ENCODE assay signal across 9 cellular contexts in genomic region chr21:42474043-42474831, GRCh38. TPM values are rescaled to one million over a fixed set of nuclear protein-coding genes. Genes with fewer than 3 reads are reported as not detected.
DNase-seq lines count a peak whose midpoint lies in the region; ATAC-seq, FAIRE-seq and TF ChIP-seq lines count a peak whose summit lies in the region.
"Had no signal": no experiment of that assay in that cellular context is flagged by ENCODE, and none has a peak within 500 bp of the region (broad histone marks: within the 10 kb centered on the region; RNA-seq: fewer than 3 reads in every experiment).

No MANE protein-coding gene starts in this region.

- CTCF ChIA-PET in PC-9 (lab: Charles Lee), result no interaction called here

- H3K9me3 Mint-ChIP-seq in activated T-helper 1 cell treated with anti-CD3 and anti-CD28 coated beads, Interleukin-12 subunit alpha, Interleukin-12 subunit beta, Interleukin-2, Interleukin-4 antibody, amounts not matched to agents 30 ng/mL and 10 ng/mL and 1 ng/mL, durations not matched to agents 14 hours and 24 hours and 36 hours, result no peaks in the 10 kb centered on the region
- H3K9me3 Mint-ChIP-seq in HFFc6, result peaks cover 43% of the 10 kb centered on the region

- TF ChIP-seq CTCF in PC-9 (conservative IDR thresholded peaks at IDR 0.05) (no peak), keratinocyte (optimal IDR thresholded peaks at IDR 0.05 in 1 of 3, IDR thresholded peaks at IDR 0.05 in 1 of 3, conservative IDR thresholded peaks at IDR 0.05 in 1 of 3; ENCODE audit: extremely low read depth in 1 of 3, insufficient read depth in 2 of 3, low read length in 3 of 3) (peak in 1 of 3 experiments; percentile 23), HFFc6 (IDR thresholded peaks at IDR 0.05) (no peak)

- peak overlapping the region; percentile 79 for H3K27ac ChIP-seq in PC-9
- peak overlapping the region; percentile 38 for H3K27ac ChIP-seq in keratinocyte (ENCODE audit: control insufficient read depth, insufficient read depth, low read length)
- H3K27ac ChIP-seq: cardiac muscle cell had no signal

- no peaks in the 10 kb centered on the region for H3K36me3 Mint-ChIP-seq in activated T-helper 1 cell treated with anti-CD3 and anti-CD28 coated beads, Interleukin-12 subunit alpha, Interleukin-12 subunit beta, Interleukin-2, Interleukin-4 antibody, amounts not matched to agents 30 ng/mL and 10 ng/mL and 1 ng/mL, durations not matched to agents 14 hours and 24 hours and 36 hours (ENCODE audit: low read depth)
- 0 out of 2 replicates have a peak, but pooled peaks cover 4% of the 10 kb centered on the region for H3K36me3 Mint-ChIP-seq in HFFc6 (ENCODE audit: low read depth)

- H2AFZ ChIP-seq in PC-9 (0 out of 2 replicates have a peak overlapping the region, but pooled peaks have one; percentile 4), keratinocyte (ENCODE audit: control insufficient read depth, low read length) (peak overlapping the region; percentile 82)

- no peaks in the 10 kb centered on the region for H3K9me2 ChIP-seq in PC-9 (ENCODE audit: insufficient read depth)

- dilution Hi-C loops in keratinocyte (cut with MboI; ENCODE audit: extremely low pct_ligation_motif_present, low sequenced_read_pairs), result no loop called here

- no peaks in the 10 kb centered on the region for H3K27me3 ChIP-seq in PC-9 (ENCODE audit: insufficient read depth, low read depth)
- no peaks in the 10 kb centered on the region for H3K27me3 ChIP-seq in keratinocyte (ENCODE audit: control insufficient read depth, extremely low read depth, insufficient read depth, low read length)
- H3K27me3 ChIP-seq: cardiac muscle cell had no signal

- peaks cover 25% of the 10 kb centered on the region for H3F3A ChIP-seq in PC-9 (ENCODE audit: insufficient read depth, low read depth)

- H3K4me1 Mint-ChIP-seq in activated T-helper 1 cell treated with anti-CD3 and anti-CD28 coated beads, Interleukin-12 subunit alpha, Interleukin-12 subunit beta, Interleukin-2, Interleukin-4 antibody, amounts not matched to agents 30 ng/mL and 10 ng/mL and 1 ng/mL, durations not matched to agents 14 hours and 24 hours and 36 hours (ENCODE audit: low read depth), result no peaks in the 10 kb centered on the region
- no peaks in the 10 kb centered on the region for H3K4me1 Mint-ChIP-seq in HFFc6 (ENCODE audit: low read depth)

- no peak overlapping the region for H3K27ac Mint-ChIP-seq in activated T-helper 1 cell treated with anti-CD3 and anti-CD28 coated beads, Interleukin-12 subunit alpha, Interleukin-12 subunit beta, Interleukin-2, Interleukin-4 antibody, amounts not matched to agents 30 ng/mL and 10 ng/mL and 1 ng/mL, durations not matched to agents 14 hours and 24 hours and 36 hours
- H3K27ac Mint-ChIP-seq in HFFc6, result no peak overlapping the region

- POLR2A ChIA-PET in PC-9 (lab: Charles Lee; ENCODE audit: unreplicated experiment), result interaction anchor here (0.9 kb wide), 1 partner anchor 23 kb away, joined by 4 read pairs; no protein-coding TSS in a partner anchor

- no peak overlapping the region for H3K4me3 Mint-ChIP-seq in activated T-helper 1 cell treated with anti-CD3 and anti-CD28 coated beads, Interleukin-12 subunit alpha, Interleukin-12 subunit beta, Interleukin-2, Interleukin-4 antibody, amounts not matched to agents 30 ng/mL and 10 ng/mL and 1 ng/mL, durations not matched to agents 14 hours and 24 hours and 36 hours
- no peak overlapping the region for H3K4me3 Mint-ChIP-seq in HFFc6

- peak; percentile 94 for FAIRE-seq in keratinocyte (lab: Jason Lieb, UNC)

- H4K20me1 ChIP-seq in PC-9 (ENCODE audit: insufficient read depth) (no peaks in the 10 kb centered on the region), keratinocyte (ENCODE audit: control insufficient read depth, extremely low read depth, insufficient read depth, low read length) (no peaks in the 10 kb centered on the region)

- H3K36me3 ChIP-seq in PC-9 (ENCODE audit: low read depth) (no peaks in the 10 kb centered on the region), keratinocyte (ENCODE audit: control insufficient read depth in 2 of 2, extremely low read depth in 1 of 2, insufficient read depth in 2 of 2, low read length in 2 of 2) (no peaks in the 10 kb centered on the region)
- H3K36me3 ChIP-seq: cardiac muscle cell had no signal

- peak overlapping the region; percentile 38 for H3K9ac ChIP-seq in keratinocyte (ENCODE audit: control insufficient read depth, extremely low read depth, insufficient read depth, low read length)

- H3K9me3 ChIP-seq in PC-9 (ENCODE audit: insufficient read depth, low read depth) (no peaks in the 10 kb centered on the region), keratinocyte (ENCODE audit: control insufficient read depth, low read depth, low read length) (no peaks in the 10 kb centered on the region)

- H3K27me3 Mint-ChIP-seq in activated T-helper 1 cell treated with anti-CD3 and anti-CD28 coated beads, Interleukin-12 subunit alpha, Interleukin-12 subunit beta, Interleukin-2, Interleukin-4 antibody, amounts not matched to agents 30 ng/mL and 10 ng/mL and 1 ng/mL, durations not matched to agents 14 hours and 24 hours and 36 hours (ENCODE audit: insufficient read depth), result peaks cover 3% of the 10 kb centered on the region
- peaks cover 1% of the 10 kb centered on the region for H3K27me3 Mint-ChIP-seq in HFFc6 (ENCODE audit: insufficient read depth)

- H3K4me3 ChIP-seq in PC-9 (no peak overlapping the region), keratinocyte (ENCODE audit: control insufficient read depth in 2 of 3, extremely low read depth in 1 of 3, insufficient read depth in 2 of 3, low read depth in 1 of 3, low read length in 3 of 3) (peak overlapping the region in 1 of 3 experiments; percentile 1)
- H3K4me3 ChIP-seq: cardiac muscle cell had no signal

- DNase-seq in Daoy (ENCODE audit: low read depth) (peak; percentile 88), PC-9 (peak; percentile 82 to 95), keratinocyte (ENCODE audit: low read depth, low spot score) (peak; percentile 48), HFFc6 (no peak), cerebellar nuclear complex (lab: John Stamatoyannopoulos, UW) (no peak)
- no peak for DNase-seq in activated T-helper 1 cell treated with anti-CD3 and anti-CD28 coated beads, Interleukin-12 subunit alpha, Interleukin-12 subunit beta, Interleukin-2, Interleukin-4 antibody, amounts not matched to agents 30 ng/mL and 10 ng/mL and 1 ng/mL, durations not matched to agents 14 hours and 24 hours and 36 hours (ENCODE audit: low spot score)

- ATAC-seq in GM21529 (IDR thresholded peaks at IDR 0.05; ENCODE audit: unreplicated experiment) (peak; percentile 41), HG03457 (IDR thresholded peaks at IDR 0.05; ENCODE audit: unreplicated experiment) (no peak)

- H3K4me1 ChIP-seq in PC-9 (replicated peaks; ENCODE audit: insufficient read depth) (peaks cover 32% of the 10 kb centered on the region), keratinocyte (ENCODE audit: control insufficient read depth, extremely low read depth, insufficient read depth, low read length) (peaks cover 17% of the 10 kb centered on the region)

- H3K9me1 ChIP-seq in keratinocyte (ENCODE audit: control insufficient read depth, extremely low read depth, insufficient read depth, low read length), result no peaks in the 10 kb centered on the region

- H3K4me2 ChIP-seq in PC-9 (peak overlapping the region; percentile 69), keratinocyte (ENCODE audit: control insufficient read depth, extremely low read depth, insufficient read depth, low read depth, low read length) (peak overlapping the region; percentile 45)

- no peaks in the 10 kb centered on the region for H3K79me2 ChIP-seq in PC-9 (ENCODE audit: low read depth)
- H3K79me2 ChIP-seq in keratinocyte (ENCODE audit: control insufficient read depth, insufficient read depth, low read length), result no peaks in the 10 kb centered on the region

- BruUV-seq in PC-9 (replicated peaks; lab: Mats Ljungman, UMichigan), result no TSS peak

- intact Hi-C loops in PC-9 (cut with micrococcal nuclease; ENCODE audit: unreplicated experiment), result loop anchor here (2.0 kb wide), 2 partner anchors 23 to 45 kb away; partner anchors contain the start of gene RSPH1
- intact Hi-C loops in activated T-helper 1 cell treated with anti-CD3 and anti-CD28 coated beads, Interleukin-12 subunit alpha, Interleukin-12 subunit beta, Interleukin-2, Interleukin-4 antibody, amounts not matched to agents 30 ng/mL and 10 ng/mL and 1 ng/mL, durations not matched to agents 14 hours and 24 hours and 36 hours (cut with micrococcal nuclease), result no loop called here

RNA-seq across cellular contexts. Expression of gene RSPH1, which starts 21.8 kb away (rescaled TPM):
- total RNA-seq in Daoy (2014; rRNA removed; shearing (Covaris generic)), result 0.23 and 0.80 TPM in 2 replicates
- total RNA-seq in PC-9 (2021), result 4.3 and 8.0 TPM in 2 replicates
- 0.50 to 0.84 TPM (median 0.50 TPM) in 3 replicates for polyA plus RNA-seq in keratinocyte
- polyA plus RNA-seq in keratinocyte (2011; ENCODE audit: low read depth), result 1.7 TPM
- polyA plus RNA-seq in keratinocyte (2011; cell fraction: cytosol; rRNA removed), result 0.86 and 1.6 TPM in 2 replicates
- 1.2 and 1.4 TPM in 2 replicates for polyA plus RNA-seq in keratinocyte (2011; cell fraction: nucleus; rRNA removed)
- 0.55 and 1.1 TPM in 2 replicates for polyA plus RNA-seq in keratinocyte (2012; ENCODE audit: low replicate concordance)
- 0.13 to 0.19 TPM in 2 of 3 replicates, not detected in the other for polyA minus RNA-seq in keratinocyte
- not detected for polyA minus RNA-seq in keratinocyte (2011; cell fraction: cytosol; rRNA and poly(A)+ RNA removed)
- 0.21 TPM in 1 of 2 replicates, not detected in the other for polyA minus RNA-seq in keratinocyte (2011; cell fraction: nucleus; rRNA and poly(A)+ RNA removed)
- total RNA-seq in activated T-helper 1 cell treated with anti-CD3 and anti-CD28 coated beads, Interleukin-12 subunit alpha, Interleukin-12 subunit beta, Interleukin-2, Interleukin-4 antibody, amounts not matched to agents 30 ng/mL and 10 ng/mL and 1 ng/mL, durations not matched to agents 14 hours and 24 hours and 36 hours, result not detected in 2 replicates
- total RNA-seq in HFFc6 (2021; fragmentation: NEBNext Ultra II Directional; extraction: Animal tissue kit (Norgen Biotek cat#: 25700)), result not detected

RNA-seq across cellular contexts. Expression of gene SLC37A1, which starts 39.4 kb away (rescaled TPM):
- total RNA-seq in Daoy (2014; rRNA removed; shearing (Covaris generic)), result 10.9 and 23.2 TPM in 2 replicates
- total RNA-seq in PC-9 (2021), result 23.5 and 26.7 TPM in 2 replicates
- polyA plus RNA-seq in keratinocyte, result 2.7 to 4.2 TPM (median 4.1 TPM) in 3 replicates
- 0.60 TPM for polyA plus RNA-seq in keratinocyte (2011; ENCODE audit: low read depth)
- 1.9 and 3.1 TPM in 2 replicates for polyA plus RNA-seq in keratinocyte (2011; cell fraction: cytosol; rRNA removed)
- polyA plus RNA-seq in keratinocyte (2011; cell fraction: nucleus; rRNA removed), result 8.3 and 8.8 TPM in 2 replicates
- 1.2 and 5.0 TPM in 2 replicates for polyA plus RNA-seq in keratinocyte (2012; ENCODE audit: low replicate concordance)
- polyA minus RNA-seq in keratinocyte, result 3.2 to 7.4 TPM (median 5.5 TPM) in 3 replicates
- 4.0 TPM for polyA minus RNA-seq in keratinocyte (2011; cell fraction: cytosol; rRNA and poly(A)+ RNA removed)
- polyA minus RNA-seq in keratinocyte (2011; cell fraction: nucleus; rRNA and poly(A)+ RNA removed), result 7.3 and 8.9 TPM in 2 replicates
- total RNA-seq in activated T-helper 1 cell treated with anti-CD3 and anti-CD28 coated beads, Interleukin-12 subunit alpha, Interleukin-12 subunit beta, Interleukin-2, Interleukin-4 antibody, amounts not matched to agents 30 ng/mL and 10 ng/mL and 1 ng/mL, durations not matched to agents 14 hours and 24 hours and 36 hours, result 21.9 and 25.0 TPM in 2 replicates
- not detected for total RNA-seq in HFFc6 (2021; fragmentation: NEBNext Ultra II Directional; extraction: Animal tissue kit (Norgen Biotek cat#: 25700))

Comparison
In these comparisons a context has a peak if more than half of its experiments do, and no peak if none do; other contexts are left out.
1. DNase-seq: peak in Daoy (single experiment), PC-9 (2 of 2) and keratinocyte (single experiment); none in activated T-helper 1 cell treated with anti-CD3 and anti-CD28 coated beads, Interleukin-12 subunit alpha, Interleukin-12 subunit beta, Interleukin-2, Interleukin-4 antibody, amounts not matched to agents 30 ng/mL and 10 ng/mL and 1 ng/mL, durations not matched to agents 14 hours and 24 hours and 36 hours (single experiment), HFFc6 (single experiment) and cerebellar nuclear complex (0 of 2).
2. RNA of gene SLC37A1, which starts 39.4 kb away (total RNA-seq): 21.9 to 25.0 TPM in activated T-helper 1 cell treated with anti-CD3 and anti-CD28 coated beads, Interleukin-12 subunit alpha, Interleukin-12 subunit beta, Interleukin-2, Interleukin-4 antibody, amounts not matched to agents 30 ng/mL and 10 ng/mL and 1 ng/mL, durations not matched to agents 14 hours and 24 hours and 36 hours, 23.5 to 26.7 TPM in PC-9 and 10.9 to 23.2 TPM in Daoy; not detected in HFFc6; every median in the first group is over 10 times any median in the second.